In the genomic region with DNA sequence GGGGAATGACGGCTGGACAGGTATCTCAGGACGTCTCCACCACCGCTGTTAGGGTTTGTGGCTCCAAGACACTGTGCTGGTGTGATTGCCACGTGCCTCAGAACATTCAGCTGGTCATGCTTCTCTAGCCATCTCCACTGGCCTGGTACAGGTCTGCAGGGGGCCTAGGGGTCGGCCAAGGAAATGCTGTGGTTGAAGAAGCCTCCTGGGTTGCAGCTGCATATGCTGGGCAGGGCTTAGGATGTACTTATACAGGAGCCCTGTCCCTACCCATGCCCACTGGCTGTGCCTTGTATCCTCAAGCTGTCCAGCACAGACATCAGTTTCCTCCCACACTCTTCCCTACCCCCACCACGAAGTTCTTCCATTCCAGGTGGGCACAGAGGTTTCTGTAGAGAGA, we compare ENCODE assay signal across 19 cellular contexts.
A peak's percentile ranks its signal among the peaks of the same experiment; 100 is the strongest.
DNase-seq lines count a peak whose midpoint lies in the region; ATAC-seq and TF ChIP-seq lines count a peak whose summit lies in the region.
"Had no signal": no experiment of that assay in that cellular context is flagged by ENCODE, and none has a peak within 500 bp of the region (broad histone marks: within the 10 kb centered on the region; RNA-seq: fewer than 3 reads in every experiment).

No MANE protein-coding gene starts in this region.

- no peak overlapping the region for H3K27ac ChIP-seq in DND-41 (ENCODE audit: low read length)
- no peak overlapping the region for H3K27ac ChIP-seq in osteoblast (ENCODE audit: low read depth, low read length)
- H3K27ac ChIP-seq: 22Rv1, BLaER1, C4-2B, GM23248 had no signal

- H3K27ac Mint-ChIP-seq in HFFc6 = no peak overlapping the region
- H3K27ac Mint-ChIP-seq: B cell; CD4-positive, CD25-positive, alpha-beta regulatory T cell; CD8-positive, alpha-beta T cell had no signal

- H3K79me2 ChIP-seq in DND-41 (ENCODE audit: insufficient read depth, low read length) (no peaks in the 10 kb centered on the region), Loucy (ENCODE audit: insufficient read depth, low read length) (no peaks in the 10 kb centered on the region), osteoblast (ENCODE audit: insufficient read depth, low read length) (no peaks in the 10 kb centered on the region)

- H3K4me3 ChIP-seq in DND-41 (ENCODE audit: low read depth in 1 of 2, low read length in 2 of 2) (no peak overlapping the region), Loucy (ENCODE audit: low read length, poor library complexity, severe bottlenecking) (no peak overlapping the region), osteoblast (ENCODE audit: insufficient read depth, low read length) (no peak overlapping the region)
- H3K4me3 ChIP-seq: BLaER1, GM12878, GM23248, HAP-1 had no signal

- H3K4me2 ChIP-seq in DND-41 (ENCODE audit: insufficient read depth, low read length) = no peak overlapping the region
- H3K4me2 ChIP-seq in Loucy (ENCODE audit: low read depth, low read length, poor library complexity, severe bottlenecking) = no peak overlapping the region
- no peak overlapping the region for H3K4me2 ChIP-seq in osteoblast (ENCODE audit: insufficient read depth, low read length)
- H3K4me2 ChIP-seq: BLaER1 had no signal

- H3K4me1 ChIP-seq in DND-41 (ENCODE audit: insufficient read depth, low read length) (no peaks in the 10 kb centered on the region), Loucy (ENCODE audit: insufficient read depth, low read length, poor library complexity, severe bottlenecking) (no peaks in the 10 kb centered on the region), osteoblast (ENCODE audit: insufficient read depth, low read length) (no peaks in the 10 kb centered on the region)
- H3K4me1 ChIP-seq: BLaER1, Caco-2, HAP-1 had no signal

- no peak overlapping the region for H3K4me3 Mint-ChIP-seq in HFFc6
- H3K4me3 Mint-ChIP-seq: B cell; CD4-positive, CD25-positive, alpha-beta regulatory T cell; CD8-positive, alpha-beta T cell had no signal

- no peaks in the 10 kb centered on the region for H3F3A ChIP-seq in Loucy (ENCODE audit: low read depth)

- no peak overlapping the region for H3K9ac ChIP-seq in DND-41 (ENCODE audit: low read depth, low read length)
- no peak overlapping the region for H3K9ac ChIP-seq in Loucy (ENCODE audit: low read depth, low read length, poor library complexity, severe bottlenecking)
- H3K9ac ChIP-seq: BLaER1, GM23248 had no signal

- H3K36me3 Mint-ChIP-seq in HFFc6 (ENCODE audit: low read depth) = peaks cover 13% of the 10 kb centered on the region
- H3K36me3 Mint-ChIP-seq: CD4-positive, CD25-positive, alpha-beta regulatory T cell; CD8-positive, alpha-beta T cell had no signal

- H3K9me2 ChIP-seq in Loucy (replicated peaks; ENCODE audit: low read depth, low read length) = no peaks in the 10 kb centered on the region

- H4K20me1 ChIP-seq in DND-41 (ENCODE audit: insufficient read depth, low read length) (no peaks in the 10 kb centered on the region), Loucy (ENCODE audit: insufficient read depth, low read length, poor library complexity, severe bottlenecking) (no peaks in the 10 kb centered on the region), osteoblast (ENCODE audit: insufficient read depth, low read length) (no peaks in the 10 kb centered on the region)
- H4K20me1 ChIP-seq: BLaER1 had no signal

- no peaks in the 10 kb centered on the region for H3K9me3 ChIP-seq in DND-41 (ENCODE audit: insufficient read depth, low read length, severe bottlenecking)
- H3K9me3 ChIP-seq in Loucy (ENCODE audit: insufficient read depth, low read depth, low read length) = no peaks in the 10 kb centered on the region
- no peaks in the 10 kb centered on the region for H3K9me3 ChIP-seq in osteoblast (ENCODE audit: low read depth, low read length)
- H3K9me3 ChIP-seq: BLaER1, Caco-2, HAP-1 had no signal

- TF ChIP-seq CTCF in DND-41 (IDR thresholded peaks at IDR 0.05; ENCODE audit: borderline replicate concordance, extremely low read depth, low read length, poor library complexity, severe bottlenecking) = no peak
- no peak for TF ChIP-seq CTCF in Loucy (conservative IDR thresholded peaks at IDR 0.05; ENCODE audit: low read length)
- no peak for TF ChIP-seq CTCF in osteoblast (IDR thresholded peaks at IDR 0.05; ENCODE audit: extremely low read depth, low read depth, low read length)
- no peak for TF ChIP-seq CTCF in HFFc6 (IDR thresholded peaks at IDR 0.05)

- H3K27me3 ChIP-seq in DND-41 (ENCODE audit: insufficient read depth, low read length, poor library complexity) = peaks cover 2% of the 10 kb centered on the region
- H3K27me3 ChIP-seq in Loucy (ENCODE audit: insufficient read depth, low read length, poor library complexity, severe bottlenecking) = no peaks in the 10 kb centered on the region
- H3K27me3 ChIP-seq in osteoblast (ENCODE audit: insufficient read depth, low read length) = no peaks in the 10 kb centered on the region
- H3K27me3 ChIP-seq: BLaER1 had no signal

- H2AFZ ChIP-seq in DND-41 (ENCODE audit: low read depth, low read length) = peak overlapping the region; percentile 13; the same call in 1 of the 2 replicates
- H2AFZ ChIP-seq in Loucy (ENCODE audit: low read length) = 0 out of 2 replicates have a peak overlapping the region, but pooled peaks have one; percentile 25
- no peak overlapping the region for H2AFZ ChIP-seq in osteoblast (ENCODE audit: low read length)
- H2AFZ ChIP-seq: GM23248 had no signal

- H3K9me3 Mint-ChIP-seq in HFFc6 = peaks cover 15% of the 10 kb centered on the region

- ATAC-seq in DND-41 (ENCODE audit: insufficient read depth, low read depth) (no peak), GM21423 (IDR thresholded peaks at IDR 0.05; ENCODE audit: unreplicated experiment) (no peak)
- ATAC-seq: CD8-positive, alpha-beta T cell; GM12878 had no signal

- peaks cover 16% of the 10 kb centered on the region for H3K27me3 Mint-ChIP-seq in HFFc6 (ENCODE audit: insufficient read depth)

- no peaks in the 10 kb centered on the region for H3K36me3 ChIP-seq in DND-41 (ENCODE audit: insufficient read depth, low read length)
- no peaks in the 10 kb centered on the region for H3K36me3 ChIP-seq in Loucy (ENCODE audit: insufficient read depth, low read length)
- H3K36me3 ChIP-seq in osteoblast (ENCODE audit: insufficient read depth, low read length) = no peaks in the 10 kb centered on the region
- H3K36me3 ChIP-seq: BLaER1, HAP-1 had no signal

- DNase-seq in DND-41 (no peak), osteoblast (ENCODE audit: insufficient read length, low spot score, missing footprints) (peak; percentile 14), SKM-1 treated with dmso at 0.1 percent for 144 hours (lab: John Stamatoyannopoulos, UW; ENCODE audit: unreplicated experiment) (no peak), HFFc6 (no peak)
- DNase-seq: Caco-2; CD4-positive, CD25-positive, alpha-beta regulatory T cell; CD8-positive, alpha-beta T cell; DMS153; EL; GDM1; GM23248 had no signal

- H3K4me1 Mint-ChIP-seq in HFFc6 (ENCODE audit: low read depth) = peaks cover 6% of the 10 kb centered on the region
- H3K4me1 Mint-ChIP-seq: B cell; CD4-positive, CD25-positive, alpha-beta regulatory T cell had no signal
